Comparison of ENCODE assay signal across 16 cellular contexts in genomic region chr5:75620184-75620959, GRCh38. TPM values are rescaled to one million over a fixed set of nuclear protein-coding genes. Genes with fewer than 3 reads are reported as not detected.
DNase-seq lines count a peak whose midpoint lies in the region; ATAC-seq, FAIRE-seq and TF ChIP-seq lines count a peak whose summit lies in the region.
"Had no signal": no experiment of that assay in that cellular context is flagged by ENCODE, and none has a peak within 500 bp of the region (broad histone marks: within the 10 kb centered on the region; RNA-seq: fewer than 3 reads in every experiment).

No MANE protein-coding gene starts in this region.

- no peak overlapping the region for H3K4me3 ChIP-seq in bronchial epithelial cell (ENCODE audit: low read depth, low read length)
- H3K4me3 ChIP-seq in right lobe of liver, result no peak overlapping the region
- no peak overlapping the region for H3K4me3 ChIP-seq in osteoblast (ENCODE audit: insufficient read depth, low read length)
- H3K4me3 ChIP-seq: BLaER1 treated with 17β-estradiol and CSF1 and Interleukin-3, amounts not matched to agents 10 nM and 100 nM had no signal

- TF ChIP-seq CTCF in bronchial epithelial cell (IDR thresholded peaks at IDR 0.05; ENCODE audit: insufficient read depth, low read length, severe bottlenecking) (no peak), right lobe of liver (IDR thresholded peaks at IDR 0.05) (no peak), osteoblast (IDR thresholded peaks at IDR 0.05; ENCODE audit: extremely low read depth, low read depth, low read length) (no peak)

- H3K9me3 ChIP-seq in right lobe of liver (no peaks in the 10 kb centered on the region), osteoblast (ENCODE audit: low read depth, low read length) (no peaks in the 10 kb centered on the region)
- H3K9me3 ChIP-seq: BLaER1 treated with 17β-estradiol and CSF1 and Interleukin-3, amounts not matched to agents 10 nM and 100 nM had no signal

- peak; percentile 11 for DNase-seq in DMS53 (lab: John Stamatoyannopoulos, UW)
- DNase-seq in DMS53 treated with DMSO at 0.1 percent for 48 hours (lab: John Stamatoyannopoulos, UW; ENCODE audit: unreplicated experiment), result no peak
- peak; percentile 60 for DNase-seq in bronchial epithelial cell (ENCODE audit: low read depth)
- DNase-seq in right lobe of liver, result no peak
- DNase-seq in osteoblast (ENCODE audit: insufficient read length, low spot score, missing footprints), result no peak
- DNase-seq in AML-193 (lab: John Stamatoyannopoulos, UW), result no peak
- DNase-seq in pons (ENCODE audit: low spot score), result no peak
- no peak for DNase-seq in activated CD8-positive, alpha-beta memory T cell treated with anti-CD3 and anti-CD28 coated beads, Interleukin-2, amount 50 U/mL, for 48 hours
- DNase-seq: 8988T; DMS153; H9; NCI-H1417 treated with DMSO at 0.1 percent for 48 hours; NCI-H2029 treated with DMSO at 0.1 percent for 48 hours; NCI-H526; NK-92 treated with Interleukin-12 subunit alpha and Interleukin-12 subunit beta, amount 100 ng/mL, for 24 hours had no signal

- intact Hi-C loops in right lobe of liver (cut with DNase I), result no loop called here

- H3K27ac ChIP-seq in right lobe of liver (no peak overlapping the region), osteoblast (ENCODE audit: low read depth, low read length) (no peak overlapping the region)
- H3K27ac ChIP-seq: BLaER1 treated with 17β-estradiol and CSF1 and Interleukin-3, amounts not matched to agents 10 nM and 100 nM had no signal

- FAIRE-seq in bronchial epithelial cell (lab: Jason Lieb, UNC), result no peak

- H3K79me2 ChIP-seq in osteoblast (ENCODE audit: insufficient read depth, low read length), result no peaks in the 10 kb centered on the region

- peaks cover 0 to 22% (median 0%) of the 10 kb centered on the region in 4 donors for H3K4me1 ChIP-seq in right lobe of liver
- H3K4me1 ChIP-seq in osteoblast (ENCODE audit: insufficient read depth, low read length), result peaks cover 8% of the 10 kb centered on the region
- H3K4me1 ChIP-seq: BLaER1 treated with 17β-estradiol and CSF1 and Interleukin-3, amounts not matched to agents 10 nM and 100 nM had no signal

- no peak overlapping the region for H3K4me2 ChIP-seq in osteoblast (ENCODE audit: insufficient read depth, low read length)
- H3K4me2 ChIP-seq: BLaER1 treated with 17β-estradiol and CSF1 and Interleukin-3, amounts not matched to agents 10 nM and 100 nM had no signal

- no peaks in the 10 kb centered on the region for H3K36me3 ChIP-seq in bronchial epithelial cell (ENCODE audit: control insufficient read depth, insufficient read depth, low read length)
- H3K36me3 ChIP-seq in right lobe of liver, result no peaks in the 10 kb centered on the region
- H3K36me3 ChIP-seq in osteoblast (ENCODE audit: insufficient read depth, low read length), result no peaks in the 10 kb centered on the region
- H3K36me3 ChIP-seq: BLaER1 treated with 17β-estradiol and CSF1 and Interleukin-3, amounts not matched to agents 10 nM and 100 nM had no signal

- 43% methylated on average over 4 of the region's 4 CpGs for WGBS in right lobe of liver (ENCODE audit: insufficient coverage, low coverage, low lambda C conversion rate, missing lambda C conversion rate)

- peak; percentile 83 to 87 (median 84) for ATAC-seq in right lobe of liver

- no peaks in the 10 kb centered on the region for H4K20me1 ChIP-seq in osteoblast (ENCODE audit: insufficient read depth, low read length)
- H4K20me1 ChIP-seq: BLaER1 treated with 17β-estradiol and CSF1 and Interleukin-3, amounts not matched to agents 10 nM and 100 nM had no signal

- no peak for TF ChIP-seq POLR2A in right lobe of liver (IDR thresholded peaks at IDR 0.05)

- no peaks in the 10 kb centered on the region for H3K27me3 ChIP-seq in bronchial epithelial cell (ENCODE audit: control insufficient read depth, insufficient read depth, low read length)
- no peaks in the 10 kb centered on the region for H3K27me3 ChIP-seq in right lobe of liver
- H3K27me3 ChIP-seq in osteoblast (ENCODE audit: insufficient read depth, low read length), result no peaks in the 10 kb centered on the region
- H3K27me3 ChIP-seq: BLaER1 treated with 17β-estradiol and CSF1 and Interleukin-3, amounts not matched to agents 10 nM and 100 nM had no signal

- no peak overlapping the region for H2AFZ ChIP-seq in osteoblast (ENCODE audit: low read length)

RNA-seq across cellular contexts. Expression of gene ANKDD1B, which starts 9.1 kb away (rescaled TPM):
- total RNA-seq in bronchial epithelial cell (1.3 and 1.9 TPM in 2 replicates), right lobe of liver (under 1 TPM in 2 of 6 experiments, not detected in 4; 0.17 to 0.26 TPM), osteoblast (0.59 and 0.72 TPM in 2 replicates)

Comparison
In these comparisons a context has a peak if more than half of its experiments do, and no peak if none do; other contexts are left out.
1. DNase-seq: peak in DMS53 (single experiment) and bronchial epithelial cell (single experiment); none in DMS53 treated with DMSO at 0.1 percent for 48 hours (single experiment), right lobe of liver (0 of 3), osteoblast (single experiment), AML-193 (0 of 2), pons (single experiment) and activated CD8-positive, alpha-beta memory T cell treated with anti-CD3 and anti-CD28 coated beads, Interleukin-2, amount 50 U/mL, for 48 hours (single experiment).